14 cellular contexts compared by ENCODE assay signal in the genomic region with DNA sequence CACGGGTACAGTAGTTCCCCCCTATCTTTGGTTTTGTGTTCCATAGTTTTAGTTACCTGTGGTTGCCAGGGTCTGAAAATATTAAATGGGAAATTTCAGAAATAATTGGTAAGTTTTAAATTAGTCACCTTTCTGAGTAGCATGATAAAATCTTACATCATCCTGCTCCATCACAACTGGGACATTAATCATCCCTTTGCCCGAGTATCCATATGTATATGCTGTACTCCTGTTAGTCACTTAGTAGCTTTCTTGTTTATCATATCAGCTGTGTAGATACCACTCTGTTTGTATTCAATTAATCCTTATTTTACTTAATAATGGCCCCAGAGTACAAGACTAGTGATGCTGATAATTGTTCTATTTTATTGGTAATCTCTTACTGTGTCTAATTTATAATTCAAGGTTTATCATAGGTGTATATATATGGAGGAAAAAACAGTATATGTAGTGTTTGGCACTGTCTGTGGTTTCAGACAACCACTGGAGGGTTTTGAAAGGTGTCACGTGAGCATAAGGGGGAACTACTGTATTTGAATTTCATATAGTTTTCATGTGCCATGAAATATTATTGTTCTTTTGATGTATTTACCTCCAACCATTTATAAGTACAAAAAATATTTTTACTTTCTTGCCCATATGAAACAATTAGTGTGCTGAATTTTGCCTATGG. TPM values are rescaled to one million over a fixed set of nuclear protein-coding genes. Genes with fewer than 3 reads are reported as not detected.
DNase-seq lines count a peak whose midpoint lies in the region; ATAC-seq, FAIRE-seq and TF ChIP-seq lines count a peak whose summit lies in the region.
"Had no signal": no experiment of that assay in that cellular context is flagged by ENCODE, and none has a peak within 500 bp of the region (broad histone marks: within the 10 kb centered on the region; RNA-seq: fewer than 3 reads in every experiment).

No MANE protein-coding gene starts in this region.

- TF ChIP-seq CTCF in A549 (IDR thresholded peaks at IDR 0.05) (no peak), fibroblast of mammary gland (conservative IDR thresholded peaks at IDR 0.05; ENCODE audit: control insufficient read depth, insufficient read depth, low read depth, low read length) (no peak), BE2C (IDR thresholded peaks at IDR 0.05; ENCODE audit: low read depth, low read length) (no peak)

- H3K4me3 ChIP-seq in A549 (no peak overlapping the region), fibroblast of mammary gland (ENCODE audit: control insufficient read depth, low read depth, low read length) (no peak overlapping the region), BE2C (ENCODE audit: low read depth, low read length) (no peak overlapping the region)
- H3K4me3 ChIP-seq: transverse colon had no signal

- peaks cover 9% of the 10 kb centered on the region; the same call in 2 of the 3 replicates for H3K4me1 ChIP-seq in A549
- peaks cover 4% of the 10 kb centered on the region; the same call in 1 of the 2 replicates for H3K4me1 ChIP-seq in BE2C
- H3K4me1 ChIP-seq: transverse colon had no signal

- TF ChIP-seq EP300 in A549 (IDR thresholded peaks at IDR 0.05), result no peak

- peaks cover 3% of the 10 kb centered on the region; the same call in 1 of the 3 replicates for H3K9me3 ChIP-seq in A549
- H3K9me3 ChIP-seq in BE2C, result no peaks in the 10 kb centered on the region
- H3K9me3 ChIP-seq: neutrophil, transverse colon had no signal

- H3K27me3 ChIP-seq in BE2C, result no peaks in the 10 kb centered on the region
- H3K27me3 ChIP-seq: neutrophil, transverse colon had no signal

- peaks cover 23% of the 10 kb centered on the region for H3K36me3 ChIP-seq in BE2C

- 55% methylated on average over 3 of the region's 3 CpGs for WGBS in A549 (ENCODE audit: missing lambda C conversion rate)

- POLR2A ChIA-PET in A549 (lab: Yijun Ruan, JAX), result no interaction called here

- no peak for FAIRE-seq in A549 (lab: Jason Lieb, UNC)

- H3K27ac ChIP-seq in A549, result peak overlapping the region in 1 of 2 experiments; percentile 71; a peak in 1 of 6 replicates
- H3K27ac ChIP-seq: neutrophil, transverse colon had no signal

- DNase-seq in A549 (ENCODE audit: low read depth in 1 of 2, low spot score in 1 of 2) (peak; percentile 15 to 16), GM04503 (ENCODE audit: low read depth) (peak; percentile 9), SW480 (ENCODE audit: low spot score) (peak; percentile 40), fibroblast of mammary gland (ENCODE audit: low read depth) (peak; percentile 82), BE2C (no peak), DMS153 (lab: John Stamatoyannopoulos, UW) (no peak), Ammon's horn (ENCODE audit: low spot score) (no peak)
- DNase-seq: cortex of kidney, DMS 273 treated with DMSO at 0.1 percent for 48 hours, H9, NCI-H2171, transverse colon had no signal

- peak overlapping the region; percentile 37 for H3K4me2 ChIP-seq in A549

- CTCF ChIA-PET in A549 (lab: Yijun Ruan, JAX), result interaction anchor here (1.2 kb wide), 1 partner anchor 42 kb away, joined by 3 read pairs; no protein-coding TSS in a partner anchor

- ATAC-seq in A549 (peak; percentile 46 to 70; a peak in 4 of 6 replicates), HG03045 (IDR thresholded peaks at IDR 0.05; ENCODE audit: unreplicated experiment) (no peak)

- no peak for TF ChIP-seq POLR2A in A549 (IDR thresholded peaks at IDR 0.05; ENCODE audit: low read length)

- TF ChIP-seq RAD21 in A549 (conservative IDR thresholded peaks at IDR 0.05 in 1 of 2, IDR thresholded peaks at IDR 0.05 in 1 of 2), result no peak

TF ChIP-seq in A549, 52 proteins besides CTCF, POLR2A, EP300 and RAD21:
- TF ChIP-seq ZSCAN20 (CRISPR knock-in tag; IDR thresholded peaks at IDR 0.05) (no peak), MAZ (IDR thresholded peaks at IDR 0.05; ENCODE audit: borderline replicate concordance, low read depth, low read length) (no peak), SREBF2 (IDR thresholded peaks at IDR 0.05) (no peak), CBX2 (IDR thresholded peaks at IDR 0.05; ENCODE audit: borderline replicate concordance, low read depth) (no peak), MYC (IDR thresholded peaks at IDR 0.05; ENCODE audit: borderline replicate concordance, low read length) (no peak), ESRRA (IDR thresholded peaks at IDR 0.05; ENCODE audit: borderline replicate concordance, low read length) (no peak), CEBPB (IDR thresholded peaks at IDR 0.05) (no peak), FOSB (CRISPR knock-in tag; IDR thresholded peaks at IDR 0.05) (no peak), HEYL (CRISPR knock-in tag; IDR thresholded peaks at IDR 0.05) (no peak), FOSL2 (IDR thresholded peaks at IDR 0.05) (no peak), FOSL2 (CRISPR knock-in tag; IDR thresholded peaks at IDR 0.05) (no peak), NFE2L2 (conservative IDR thresholded peaks at IDR 0.05; ENCODE audit: low read length) (no peak), ZNF302 (CRISPR knock-in tag; IDR thresholded peaks at IDR 0.05) (no peak), RNF2 (IDR thresholded peaks at IDR 0.05; ENCODE audit: borderline replicate concordance, low read depth) (no peak), TFCP2L1 (CRISPR knock-in tag; IDR thresholded peaks at IDR 0.05) (no peak), RFX5 (IDR thresholded peaks at IDR 0.05) (no peak), CHD2 (IDR thresholded peaks at IDR 0.05; ENCODE audit: low read length, partially characterized antibody) (no peak)
- TF ChIP-seq, protein P1, sequence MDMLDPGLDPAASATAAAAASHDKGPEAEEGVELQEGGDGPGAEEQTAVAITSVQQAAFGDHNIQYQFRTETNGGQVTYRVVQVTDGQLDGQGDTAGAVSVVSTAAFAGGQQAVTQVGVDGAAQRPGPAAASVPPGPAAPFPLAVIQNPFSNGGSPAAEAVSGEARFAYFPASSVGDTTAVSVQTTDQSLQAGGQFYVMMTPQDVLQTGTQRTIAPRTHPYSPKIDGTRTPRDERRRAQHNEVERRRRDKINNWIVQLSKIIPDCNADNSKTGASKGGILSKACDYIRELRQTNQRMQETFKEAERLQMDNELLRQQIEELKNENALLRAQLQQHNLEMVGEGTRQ (IDR thresholded peaks at IDR 0.05), result no peak

RNA-seq across cellular contexts. Expression of a gene that starts 41.4 kb away (rescaled TPM):
- polyA plus RNA-seq in A549 (2011; rRNA removed), result 36.4 and 50.1 TPM in 2 replicates
- polyA plus RNA-seq in A549 (2012; cell fraction: cytosol; rRNA removed), result 6.3 and 7.2 TPM in 2 replicates
- polyA plus RNA-seq in A549 (2012; cell fraction: nucleus; rRNA removed), result 4.8 TPM in 2 replicates
- polyA plus RNA-seq in A549 (2017; fragmentation: RNase III; extraction: RNeasy Plus Mini Kit Qiagen cat#74134 plus additional on column Dnase treatment), result 15.4 to 18.4 TPM (median 17.1 TPM) in 3 replicates
- polyA minus RNA-seq in A549 (2011; rRNA and poly(A)+ RNA removed), result 49.4 and 73.1 TPM in 2 replicates
- polyA plus RNA-seq in BE2C (2012; ENCODE audit: insufficient read depth, insufficient read length, low read depth), result 48.1 TPM

Comparison
In these comparisons a context has a peak if more than half of its experiments do, and no peak if none do; other contexts are left out.
1. DNase-seq: peak in A549 (2 of 2), GM04503 (single experiment), SW480 (single experiment) and fibroblast of mammary gland (single experiment); none in BE2C (single experiment), DMS153 (single experiment) and Ammon's horn (single experiment).